10 cellular contexts compared by ENCODE assay signal in genomic region chr12:49540229-49541139, GRCh38. TPM values are rescaled to one million over a fixed set of nuclear protein-coding genes. Genes with fewer than 3 reads are reported as not detected.
A peak's percentile ranks its signal among the peaks of the same experiment; 100 is the strongest.
DNase-seq lines count a peak whose midpoint lies in the region; ATAC-seq and TF ChIP-seq lines count a peak whose summit lies in the region.
"Had no signal": no experiment of that assay in that cellular context is flagged by ENCODE, and none has a peak within 500 bp of the region (broad histone marks: within the 10 kb centered on the region; RNA-seq: fewer than 3 reads in every experiment).

No MANE protein-coding gene starts in this region.

- H3K4me3 ChIP-seq in coronary artery (no peak overlapping the region), neuronal stem cell (ENCODE audit: low read length in 2 of 2) (no peak overlapping the region)
- H3K4me3 ChIP-seq: vagina had no signal

- no peak overlapping the region for H4K8ac ChIP-seq in neuronal stem cell (ENCODE audit: low read depth, low read length)

- TF ChIP-seq CTCF in coronary artery (IDR thresholded peaks at IDR 0.05), result no peak

- no peak overlapping the region for H3K4me2 ChIP-seq in neuronal stem cell (ENCODE audit: insufficient read depth, low read length, poor library complexity, severe bottlenecking)

- peaks cover 19 to 23% of the 10 kb centered on the region in 2 donors for H3K4me1 ChIP-seq in neuronal stem cell (ENCODE audit: control insufficient read depth in 2 of 2, insufficient read depth in 1 of 2, low read depth in 1 of 2, low read length in 2 of 2)

- H4K91ac ChIP-seq in neuronal stem cell (ENCODE audit: low read depth, low read length, poor library complexity), result no peak overlapping the region

- peak overlapping the region; percentile 47 for H2BK5ac ChIP-seq in neuronal stem cell (ENCODE audit: low read length)

- ATAC-seq in GM21381 (IDR thresholded peaks at IDR 0.05; ENCODE audit: unreplicated experiment), result no peak

- H3K79me1 ChIP-seq in neuronal stem cell (ENCODE audit: low read depth, low read length), result no peaks in the 10 kb centered on the region

- peak overlapping the region; percentile 30 for H3K9ac ChIP-seq in neuronal stem cell (ENCODE audit: low read depth, low read length, poor library complexity)

- in situ Hi-C loops in KBM-7 (cut with MboI; ENCODE audit: low pct_unique_long_range_greater_than_20kb, low sequenced_read_pairs) (no loop called here), ACHN (cut with HindIII; ENCODE audit: low pct_ligation_motif_present, low pct_unique_long_range_greater_than_20kb, low sequenced_read_pairs) (no loop called here)

- peak overlapping the region; percentile 71 for H3K18ac ChIP-seq in neuronal stem cell (ENCODE audit: low read length)

- H2AK5ac ChIP-seq in neuronal stem cell (ENCODE audit: low read depth, low read length), result peak overlapping the region; percentile 58

- H3K36me3 ChIP-seq in neuronal stem cell (replicated peaks in 1 of 2; ENCODE audit: control insufficient read depth in 2 of 2, insufficient read depth in 2 of 2, low read length in 2 of 2), result no peaks in the 10 kb centered on the region
- H3K36me3 ChIP-seq: neutrophil, vagina had no signal

- H2BK12ac ChIP-seq in neuronal stem cell (ENCODE audit: low read length), result no peak overlapping the region

- H3K27ac ChIP-seq in coronary artery, result no peak overlapping the region
- H3K27ac ChIP-seq in neuronal stem cell (replicated peaks; ENCODE audit: low read length), result no peak overlapping the region
- H3K27ac ChIP-seq: neutrophil, vagina had no signal

- H3K4ac ChIP-seq in neuronal stem cell (ENCODE audit: low read length), result no peak overlapping the region

- H2AFZ ChIP-seq in neuronal stem cell (ENCODE audit: low read length), result no peak overlapping the region

- H3K14ac ChIP-seq in neuronal stem cell (ENCODE audit: low read length), result peak overlapping the region; percentile 47

- H2BK120ac ChIP-seq in neuronal stem cell (ENCODE audit: low read depth, low read length), result peak overlapping the region; percentile 66

- H3K23ac ChIP-seq in neuronal stem cell (ENCODE audit: low read depth, low read length, poor library complexity), result peak overlapping the region; percentile 76

- peaks cover 0 to 2% of the 10 kb centered on the region in 2 donors for H3K9me3 ChIP-seq in neuronal stem cell (replicated peaks in 1 of 2; ENCODE audit: control insufficient read depth in 2 of 2, insufficient read depth in 1 of 2, low read depth in 1 of 2, low read length in 2 of 2)
- H3K9me3 ChIP-seq: neutrophil, vagina had no signal

- WGBS in neuronal stem cell (ENCODE audit: extremely low coverage in 2 of 2, insufficient read length in 2 of 2, insufficient replicate concordance in 1 of 2), 2 donors, result no CpG with 5 or more reads among the region's 21 CpGs

- DNase-seq in NCI-H748 (lab: John Stamatoyannopoulos, UW; ENCODE audit: unreplicated experiment) (peak; percentile 58), NCI-H748 treated with DMSO at 0.1 percent for 48 hours (lab: John Stamatoyannopoulos, UW) (no peak), KBM-7 (peak; percentile 6), coronary artery (ENCODE audit: low spot score) (peak; percentile 35), neuronal stem cell (ENCODE audit: low spot score) (no peak), NCI-H1930 (lab: John Stamatoyannopoulos, UW) (no peak), ACHN (no peak)

- H2BK15ac ChIP-seq in neuronal stem cell (ENCODE audit: low read length), result peak overlapping the region; percentile 49

- peaks cover 33 to 96% (median 94%) of the 10 kb centered on the region in 3 experiments for H3K27me3 ChIP-seq in neuronal stem cell (ENCODE audit: control insufficient read depth in 3 of 3, insufficient read depth in 3 of 3, low read depth in 1 of 3, low read length in 3 of 3)

RNA-seq across cellular contexts. Expression of gene KCNH3, which starts 1.7 kb away (rescaled TPM):
- 0.36 TPM for polyA plus RNA-seq in neuronal stem cell (2013, experiment 1 of 2)
- polyA plus RNA-seq in neuronal stem cell (2013, experiment 2 of 2), result 0.40 TPM

RNA-seq across cellular contexts. Expression of gene MCRS1, which starts 27.5 kb away (rescaled TPM):
- polyA plus RNA-seq in neuronal stem cell (2013, experiment 1 of 2), result 68.8 TPM
- polyA plus RNA-seq in neuronal stem cell (2013, experiment 2 of 2), result 67.4 TPM

Comparison
In these comparisons a context has a peak if more than half of its experiments do, and no peak if none do; other contexts are left out.
1. DNase-seq: peak in NCI-H748 (single experiment), KBM-7 (single experiment) and coronary artery (single experiment); none in NCI-H748 treated with DMSO at 0.1 percent for 48 hours (single experiment), neuronal stem cell (single experiment), NCI-H1930 (0 of 2) and ACHN (single experiment).